In the genomic region with DNA sequence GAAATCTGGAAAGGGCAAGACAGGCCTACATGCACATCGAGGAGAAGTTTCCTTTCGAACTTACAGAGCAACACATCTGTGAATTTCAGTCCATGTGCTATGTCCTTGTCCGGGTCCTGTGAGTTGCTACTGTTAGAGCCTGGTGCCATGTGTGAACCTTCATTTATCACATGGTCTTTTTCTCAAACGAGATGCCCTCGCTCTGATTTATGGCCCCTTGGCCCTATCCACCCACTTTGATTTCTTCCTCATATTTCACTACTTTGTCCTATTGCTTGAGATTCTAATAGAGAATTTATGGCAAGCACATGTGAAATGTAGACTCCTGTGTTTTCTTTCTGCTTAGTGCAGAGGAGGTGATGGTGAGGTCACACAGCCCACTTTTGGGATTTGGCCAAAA, we compare ENCODE assay signal across 16 cellular contexts.
A peak's percentile ranks its signal among the peaks of the same experiment; 100 is the strongest.
DNase-seq lines count a peak whose midpoint lies in the region; ATAC-seq and TF ChIP-seq lines count a peak whose summit lies in the region.
"Had no signal": no experiment of that assay in that cellular context is flagged by ENCODE, and none has a peak within 500 bp of the region (broad histone marks: within the 10 kb centered on the region; RNA-seq: fewer than 3 reads in every experiment).

No MANE protein-coding gene starts in this region.

- H3K4me1 Mint-ChIP-seq in GM23338: peaks cover 29% of the 10 kb centered on the region
- H3K4me1 Mint-ChIP-seq in endothelial cell (ENCODE audit: unreplicated experiment): no peaks in the 10 kb centered on the region
- no peaks in the 10 kb centered on the region for H3K4me1 Mint-ChIP-seq in activated T-cell treated with anti-CD3 and anti-CD28 coated beads, Interleukin-2, amount 50 U/mL, for 4 hours (ENCODE audit: low read depth)
- H3K4me1 Mint-ChIP-seq: CD14-positive monocyte; CD4-positive, alpha-beta memory T cell had no signal

- H2AFZ ChIP-seq in GM23338 (no peak overlapping the region), IMR-90 (replicated peaks; ENCODE audit: low read length, poor library complexity) (no peak overlapping the region), neuronal stem cell (ENCODE audit: low read length) (no peak overlapping the region)

- no peak overlapping the region for H2BK15ac ChIP-seq in IMR-90 (ENCODE audit: low read depth, low read length)
- no peak overlapping the region for H2BK15ac ChIP-seq in neuronal stem cell (ENCODE audit: low read length)

- H2AK9ac ChIP-seq in IMR-90 (replicated peaks; ENCODE audit: low read depth, low read length, poor library complexity): no peak overlapping the region

- H3K4ac ChIP-seq in IMR-90 (ENCODE audit: low read depth, low read length) (no peak overlapping the region), neuronal stem cell (ENCODE audit: low read length) (no peak overlapping the region)

- 0 out of 2 replicates have a peak, but pooled peaks cover 4% of the 10 kb centered on the region for H3K9me1 ChIP-seq in IMR-90 (ENCODE audit: insufficient read depth, low read length)

- no peaks in the 10 kb centered on the region for H3K36me3 ChIP-seq in GM23338 (ENCODE audit: insufficient read depth)
- H3K36me3 ChIP-seq in IMR-90 (ENCODE audit: control insufficient read depth, insufficient read depth, low read length): no peaks in the 10 kb centered on the region
- peaks cover 0 to 3% of the 10 kb centered on the region in 2 donors for H3K36me3 ChIP-seq in neuronal stem cell (replicated peaks in 1 of 2; ENCODE audit: control insufficient read depth in 2 of 2, insufficient read depth in 2 of 2, low read length in 2 of 2)
- H3K36me3 ChIP-seq: BLaER1 had no signal

- TF ChIP-seq CTCF in GM23338 (conservative IDR thresholded peaks at IDR 0.05; ENCODE audit: low read depth in 2 of 2): no peak
- TF ChIP-seq CTCF in IMR-90 (conservative IDR thresholded peaks at IDR 0.05; ENCODE audit: low read depth, low read length): no peak
- no peak for TF ChIP-seq CTCF in endothelial cell (IDR thresholded peaks at IDR 0.05; ENCODE audit: unreplicated experiment)

- H2BK12ac ChIP-seq in neuronal stem cell (ENCODE audit: low read length): no peak overlapping the region

- H3K9me2 ChIP-seq in GM23338 (ENCODE audit: insufficient read depth): no peaks in the 10 kb centered on the region

- H3K27me3 ChIP-seq in GM23338 (ENCODE audit: insufficient read depth) (no peaks in the 10 kb centered on the region), IMR-90 (ENCODE audit: control insufficient read depth, insufficient read depth, low read length) (no peaks in the 10 kb centered on the region), neuronal stem cell (ENCODE audit: control insufficient read depth in 3 of 3, insufficient read depth in 3 of 3, low read depth in 1 of 3, low read length in 3 of 3) (no peaks in the 10 kb centered on the region)
- H3K27me3 ChIP-seq: BLaER1 had no signal

- peak overlapping the region; percentile 50; the same call in 1 of the 2 replicates for H3K18ac ChIP-seq in IMR-90 (ENCODE audit: low read depth, low read length)
- H3K18ac ChIP-seq in neuronal stem cell (ENCODE audit: low read length): no peak overlapping the region

- H3K14ac ChIP-seq in IMR-90 (replicated peaks; ENCODE audit: low read depth, low read length) (no peak overlapping the region), neuronal stem cell (ENCODE audit: low read length) (no peak overlapping the region)

- H2BK5ac ChIP-seq in IMR-90 (ENCODE audit: low read depth, low read length, poor library complexity, severe bottlenecking): no peak overlapping the region
- H2BK5ac ChIP-seq in neuronal stem cell (ENCODE audit: low read length): no peak overlapping the region

- no peak overlapping the region for H2BK20ac ChIP-seq in IMR-90 (ENCODE audit: low read depth, low read length)

- H3K9me3 ChIP-seq in IMR-90 (ENCODE audit: control insufficient read depth, insufficient read depth, low read length) (no peaks in the 10 kb centered on the region), neuronal stem cell (replicated peaks in 1 of 2; ENCODE audit: control insufficient read depth in 2 of 2, insufficient read depth in 1 of 2, low read depth in 1 of 2, low read length in 2 of 2) (peaks cover 0 to 2% of the 10 kb centered on the region in 2 donors)
- H3K9me3 ChIP-seq: BLaER1 had no signal

- no peak for TF ChIP-seq RAD21 in IMR-90 (IDR thresholded peaks at IDR 0.05; ENCODE audit: low read length)

- POLR2A ChIA-PET in IMR-90 (lab: Charles Lee; ENCODE audit: unreplicated experiment): no interaction called here

- no peak overlapping the region for H3K4me3 ChIP-seq in GM23338
- H3K4me3 ChIP-seq in IMR-90 (ENCODE audit: insufficient read depth, low read depth, low read length): no peak overlapping the region
- H3K4me3 ChIP-seq in neuronal stem cell (ENCODE audit: low read length in 2 of 2): no peak overlapping the region
- H3K4me3 ChIP-seq: BLaER1 had no signal

- H4K5ac ChIP-seq in IMR-90 (ENCODE audit: low read depth, low read length): peak overlapping the region; percentile 50; the same call in 1 of the 2 replicates

- H3K27ac ChIP-seq in GM23338 (ENCODE audit: low read depth) (no peak overlapping the region), IMR-90 (ENCODE audit: insufficient read depth, low read length) (no peak overlapping the region), neuronal stem cell (replicated peaks; ENCODE audit: low read length) (no peak overlapping the region)
- H3K27ac ChIP-seq: BLaER1 had no signal

- DNase-seq in GM23338 (ENCODE audit: low spot score): no peak
- DNase-seq in IMR-90: no peak
- no peak for DNase-seq in endothelial cell (ENCODE audit: low spot score)
- DNase-seq in neuronal stem cell (ENCODE audit: low spot score): no peak
- no peak for DNase-seq in activated T-cell treated with anti-CD3 and anti-CD28 coated beads, Interleukin-2, amount 50 U/mL, for 4 hours
- no peak for DNase-seq in NCI-H187 (lab: John Stamatoyannopoulos, UW)
- DNase-seq: 8988T; CD4-positive, alpha-beta memory T cell; DMS153; DMS79; GDM1; GOT3; H9 had no signal

- no peaks in the 10 kb centered on the region for H3F3A ChIP-seq in GM23338 (replicated peaks; ENCODE audit: low read depth)

- H3K23ac ChIP-seq in IMR-90 (ENCODE audit: low read depth, low read length): no peak overlapping the region
- no peak overlapping the region for H3K23ac ChIP-seq in neuronal stem cell (ENCODE audit: low read depth, low read length, poor library complexity)

- intact Hi-C loops in IMR-90 (cut with micrococcal nuclease): no loop called here

- H3K4me3 Mint-ChIP-seq in GM23338 (no peak overlapping the region), endothelial cell (ENCODE audit: unreplicated experiment) (peak overlapping the region; percentile 33)
- H3K4me3 Mint-ChIP-seq in activated T-cell treated with anti-CD3 and anti-CD28 coated beads, Interleukin-2, amount 50 U/mL, for 4 hours: no peak overlapping the region
- H3K4me3 Mint-ChIP-seq: CD14-positive monocyte; CD4-positive, alpha-beta memory T cell; H9 had no signal

- H3K9ac ChIP-seq in IMR-90 (ENCODE audit: low read depth, low read length) (no peak overlapping the region), neuronal stem cell (ENCODE audit: low read depth, low read length, poor library complexity) (peak overlapping the region; percentile 50)
- H3K9ac ChIP-seq: BLaER1 had no signal

- H2AK5ac ChIP-seq in IMR-90 (ENCODE audit: low read depth, low read length) (no peak overlapping the region; the same call in 1 of the 2 replicates), neuronal stem cell (ENCODE audit: low read depth, low read length) (no peak overlapping the region)

- no peaks in the 10 kb centered on the region for H3K79me2 ChIP-seq in GM23338 (replicated peaks; ENCODE audit: insufficient read depth)

- H3K36me3 Mint-ChIP-seq in GM23338 (ENCODE audit: low read depth) (peaks cover 7% of the 10 kb centered on the region; the same call in 2 of the 3 replicates), endothelial cell (ENCODE audit: low read depth, unreplicated experiment) (peaks cover 47% of the 10 kb centered on the region)
- no peaks in the 10 kb centered on the region for H3K36me3 Mint-ChIP-seq in activated T-cell treated with anti-CD3 and anti-CD28 coated beads, Interleukin-2, amount 50 U/mL, for 4 hours (ENCODE audit: insufficient read depth)
- H3K36me3 Mint-ChIP-seq: CD14-positive monocyte; CD4-positive, alpha-beta memory T cell had no signal

- no peak overlapping the region; the same call in 1 of the 2 replicates for H4K91ac ChIP-seq in IMR-90 (ENCODE audit: insufficient read depth, low read depth, low read length)
- no peak overlapping the region for H4K91ac ChIP-seq in neuronal stem cell (ENCODE audit: low read depth, low read length, poor library complexity)

- ATAC-seq in GM23338 (no peak), IMR-90 (ENCODE audit: low read depth) (no peak), HG02970 (IDR thresholded peaks at IDR 0.05; ENCODE audit: low FRiP score, unreplicated experiment) (no peak)
- ATAC-seq in activated T-cell treated with anti-CD3 and anti-CD28 coated beads, Interleukin-2, amount 50 U/mL, for 4 hours: no peak

- H3K79me1 ChIP-seq in IMR-90 (ENCODE audit: low read depth in 1 of 2, low read length in 2 of 2) (no peaks in the 10 kb centered on the region), neuronal stem cell (ENCODE audit: low read depth, low read length) (no peaks in the 10 kb centered on the region)

- peaks cover 31% of the 10 kb centered on the region for H3K4me1 ChIP-seq in GM23338 (ENCODE audit: insufficient read depth)
- peaks cover 1% of the 10 kb centered on the region; the same call in 1 of the 2 replicates for H3K4me1 ChIP-seq in IMR-90 (ENCODE audit: control insufficient read depth, insufficient read depth, low read length)
- peaks cover 0 to 2% of the 10 kb centered on the region in 2 donors for H3K4me1 ChIP-seq in neuronal stem cell (ENCODE audit: control insufficient read depth in 2 of 2, insufficient read depth in 1 of 2, low read depth in 1 of 2, low read length in 2 of 2)
- H3K4me1 ChIP-seq: BLaER1 had no signal

- dilution Hi-C loops in IMR-90 (cut with HindIII; ENCODE audit: low sequenced_read_pairs, unreplicated experiment): no loop called here

- H4K20me1 ChIP-seq in GM23338 (replicated peaks; ENCODE audit: insufficient read depth) (no peaks in the 10 kb centered on the region), IMR-90 (ENCODE audit: insufficient read depth, low read length) (no peaks in the 10 kb centered on the region)
- H4K20me1 ChIP-seq: BLaER1 had no signal

- no peak for TF ChIP-seq POLR2A in IMR-90 (IDR thresholded peaks at IDR 0.05; ENCODE audit: low read depth, low read length)

- in situ Hi-C loops in IMR-90 (cut with MboI; ENCODE audit: low sequenced_read_pairs): no loop called here

- CTCF ChIA-PET in IMR-90 (lab: Yijun Ruan, JAX): interaction anchor here (0.6 kb wide), 1 partner anchor 712 kb away, joined by 3 read pairs; no protein-coding TSS in a partner anchor

- H3K56ac ChIP-seq in IMR-90 (ENCODE audit: extremely low read depth, insufficient read depth, low read length): no peak overlapping the region

- WGBS in IMR-90 (ENCODE audit: extremely low coverage in 2 of 2, insufficient read length in 1 of 2), 2 experiments: 88% methylated on average over 3 of the region's 5 CpGs; no CpG with 5 or more reads in 1 of the 2 experiments
- no CpG with 5 or more reads among the region's 5 CpGs for whole genome bisulfite sequencing in neuronal stem cell (ENCODE audit: extremely low coverage in 2 of 2, insufficient read length in 2 of 2, insufficient replicate concordance in 1 of 2), 2 donors

- H3K9me3 Mint-ChIP-seq in GM23338 (no peaks in the 10 kb centered on the region; the same call in 2 of the 3 replicates), endothelial cell (ENCODE audit: unreplicated experiment) (no peaks in the 10 kb centered on the region)
- no peaks in the 10 kb centered on the region for H3K9me3 Mint-ChIP-seq in activated T-cell treated with anti-CD3 and anti-CD28 coated beads, Interleukin-2, amount 50 U/mL, for 4 hours
- H3K9me3 Mint-ChIP-seq: CD4-positive, alpha-beta memory T cell; H9 had no signal

- H3K27ac Mint-ChIP-seq in GM23338 (peak overlapping the region; percentile 75), endothelial cell (ENCODE audit: unreplicated experiment) (no peak overlapping the region)
- H3K27ac Mint-ChIP-seq: CD14-positive monocyte; CD4-positive, alpha-beta memory T cell had no signal

- BruUV-seq in IMR-90 (replicated peaks; lab: Mats Ljungman, UMichigan): no TSS peak

- H3K27me3 Mint-ChIP-seq in GM23338 (ENCODE audit: insufficient read depth, low read depth, poor library complexity) (peaks cover 9% of the 10 kb centered on the region), endothelial cell (ENCODE audit: unreplicated experiment) (peaks cover 4% of the 10 kb centered on the region)
- H3K27me3 Mint-ChIP-seq in activated T-cell treated with anti-CD3 and anti-CD28 coated beads, Interleukin-2, amount 50 U/mL, for 4 hours (ENCODE audit: low read depth): peaks cover 6% of the 10 kb centered on the region
- H3K27me3 Mint-ChIP-seq: CD4-positive, alpha-beta memory T cell had no signal

- H4K8ac ChIP-seq in IMR-90 (ENCODE audit: low read depth in 2 of 2, low read length in 2 of 2) (no peak overlapping the region), neuronal stem cell (ENCODE audit: low read depth, low read length) (no peak overlapping the region)

- H2BK120ac ChIP-seq in IMR-90 (ENCODE audit: low read depth, low read length) (no peak overlapping the region), neuronal stem cell (ENCODE audit: low read depth, low read length) (no peak overlapping the region)

- H3K4me2 ChIP-seq in GM23338 (no peak overlapping the region), IMR-90 (ENCODE audit: low read depth, low read length) (no peak overlapping the region), neuronal stem cell (ENCODE audit: insufficient read depth, low read length, poor library complexity, severe bottlenecking) (no peak overlapping the region)
- H3K4me2 ChIP-seq: BLaER1 had no signal
